In the genomic region with DNA sequence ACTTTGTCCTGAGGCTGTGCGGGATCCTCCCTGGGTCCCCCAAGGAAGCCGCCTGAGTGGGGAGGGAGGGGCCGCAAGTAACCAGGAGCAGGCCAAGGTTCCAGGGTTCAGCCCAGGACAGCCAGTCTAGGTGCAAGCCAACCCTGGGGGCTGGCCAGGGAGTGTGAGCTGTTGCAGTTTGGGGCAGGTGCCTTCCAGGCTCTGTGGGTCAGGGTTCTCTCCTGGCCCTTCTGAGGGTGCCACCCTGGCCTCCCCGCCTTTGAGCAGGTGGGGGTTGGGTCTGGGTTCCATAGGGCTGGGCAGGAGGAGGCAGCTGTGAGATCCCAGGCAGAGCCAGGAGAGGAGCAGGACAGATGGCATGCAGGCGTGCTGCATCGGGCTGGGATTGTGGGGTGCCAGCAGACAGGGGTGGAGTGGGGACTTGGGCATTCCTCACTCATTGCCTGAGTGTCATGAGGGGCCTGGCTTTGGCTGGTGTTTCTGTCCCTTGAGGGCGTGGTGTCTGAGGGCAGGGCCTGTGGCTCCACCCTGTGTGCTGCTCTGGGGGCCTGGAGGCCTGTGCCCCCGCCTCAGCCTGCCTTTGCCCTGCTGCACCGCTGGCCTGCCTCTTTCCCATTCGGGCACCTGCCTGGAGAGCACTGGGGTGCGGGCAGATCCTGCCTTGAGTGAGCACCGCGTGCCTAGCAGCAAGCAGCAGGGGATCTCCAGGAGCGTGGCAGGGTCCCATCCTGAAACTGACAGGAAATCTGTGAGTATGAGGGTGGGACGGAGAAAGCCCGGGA, we compare ENCODE assay signal across 8 cellular contexts. TPM values are rescaled to one million over a fixed set of nuclear protein-coding genes. Genes with fewer than 3 reads are reported as not detected.
DNase-seq lines count a peak whose midpoint lies in the region; ATAC-seq and TF ChIP-seq lines count a peak whose summit lies in the region.

No MANE protein-coding gene starts in this region.

- peaks cover 86 to 99% (median 96%) of the 10 kb centered on the region in 3 donors for H3K4me1 Mint-ChIP-seq in naive B cell

- ATAC-seq in HG02885 (IDR thresholded peaks at IDR 0.05; ENCODE audit: poor library complexity, unreplicated experiment) (peak; percentile 42), naive B cell (ENCODE audit: low read depth in 2 of 2) (peak; percentile 5)

- peak overlapping the region; percentile 68 to 98 (median 94) for H3K4me3 Mint-ChIP-seq in naive B cell

- peak; percentile 66 for TF ChIP-seq POLR2A in GM18526 (IDR thresholded peaks at IDR 0.05; ENCODE audit: extremely low read depth, insufficient read length)

- peak overlapping the region; percentile 67 to 100 (median 92) for H3K27ac Mint-ChIP-seq in naive B cell

- no peaks in the 10 kb centered on the region for H3K9me3 Mint-ChIP-seq in naive B cell

- no peaks in the 10 kb centered on the region for H3K36me3 Mint-ChIP-seq in naive B cell

- peak; percentile 52 for DNase-seq in activated naive CD4-positive, alpha-beta T cell treated with anti-CD3 and anti-CD28 coated beads, Interleukin-2, amount 50 U/mL, for 16 hours
- no peak for DNase-seq in naive B cell
- no peak for DNase-seq in NCI-H1436 (lab: John Stamatoyannopoulos, UW)
- DNase-seq in NCI-H345 (lab: John Stamatoyannopoulos, UW): no peak
- DNase-seq in effector CD4-positive, alpha-beta T cell: no peak
- DNase-seq in NCI-H1417 (lab: John Stamatoyannopoulos, UW): no peak

- no peaks in the 10 kb centered on the region for H3K27me3 Mint-ChIP-seq in naive B cell

RNA-seq across cellular contexts. Expression of gene KLF13, which starts 18.4 kb away (rescaled TPM):
- polyA plus RNA-seq in naive B cell (ENCODE audit: low read depth in 6 of 6): 10 to 100 TPM; 16.6 to 58.8 (median 40.0) TPM
